In genomic region chr11:116791002-116791812, GRCh38 we compare ENCODE assay signal across 8 cellular contexts. TPM values are rescaled to one million over a fixed set of nuclear protein-coding genes. Genes with fewer than 3 reads are reported as not detected.
DNase-seq lines count a peak whose midpoint lies in the region; ATAC-seq and TF ChIP-seq lines count a peak whose summit lies in the region.

No MANE protein-coding gene starts in this region.

- no peaks in the 10 kb centered on the region for H3K36me3 ChIP-seq in kidney epithelial cell (ENCODE audit: control insufficient read depth, insufficient read depth, low read length)

- DNase-seq in GM19240 (ENCODE audit: insufficient read length, low spot score) (peak; percentile 65), NCI-H2196 treated with DMSO at 0.1 percent for 48 hours (lab: John Stamatoyannopoulos, UW; ENCODE audit: unreplicated experiment) (peak; percentile 36), caudate nucleus (lab: John Stamatoyannopoulos, UW) (peak in 59 of 61 donors; percentile 6 to 84 (median 62)), kidney epithelial cell (ENCODE audit: low read depth) (no peak)
- DNase-seq in activated CD4-positive, alpha-beta T cell treated with anti-CD3 and anti-CD28 coated beads for 24 hours (ENCODE audit: low read depth in 2 of 2) = peak; percentile 66 to 70
- peak; percentile 47 to 69 (median 66) for DNase-seq in stimulated activated CD4-positive, alpha-beta T cell treated with anti-CD3 and anti-CD28 coated beads, Interleukin-1b, Interleukin-23, amount 100 ng/mL, for 24 hours (ENCODE audit: low read depth in 4 of 4, low spot score in 1 of 4)

- ATAC-seq in GM18867 (IDR thresholded peaks at IDR 0.05; ENCODE audit: unreplicated experiment) = no peak

- no peak overlapping the region for H3K27ac ChIP-seq in 22Rv1
- H3K27ac ChIP-seq in caudate nucleus (ENCODE audit: low read depth, low read length) = no peak overlapping the region

- H3K4me3 ChIP-seq in kidney epithelial cell (ENCODE audit: low read depth, low read length) = no peak overlapping the region

- H3K27me3 ChIP-seq in kidney epithelial cell (ENCODE audit: control insufficient read depth, insufficient read depth, low read length) = peaks cover 2% of the 10 kb centered on the region

- peak; percentile 95 for TF ChIP-seq CTCF in 22Rv1 (IDR thresholded peaks at IDR 0.05)
- TF ChIP-seq CTCF in kidney epithelial cell (IDR thresholded peaks at IDR 0.05; ENCODE audit: insufficient read depth, low read length, poor library complexity, severe bottlenecking) = peak; percentile 92

RNA-seq across cellular contexts. Expression of gene APOA5, which starts 0.5 kb away (rescaled TPM):
- not detected in 2 replicates for total RNA-seq in kidney epithelial cell

RNA-seq across cellular contexts. Expression of gene ZPR1, which starts 3.4 kb away (rescaled TPM):
- 46.9 and 82.1 TPM in 2 replicates for total RNA-seq in kidney epithelial cell

RNA-seq across cellular contexts. Expression of gene BUD13, which starts 18.4 kb away (rescaled TPM):
- total RNA-seq in kidney epithelial cell = 11.4 and 12.1 TPM in 2 replicates

RNA-seq across cellular contexts. Expression of gene APOA4, which starts 31.9 kb away (rescaled TPM):
- not detected in 2 replicates for total RNA-seq in kidney epithelial cell

RNA-seq across cellular contexts. Expression of gene APOC3, which starts 38.5 kb away (rescaled TPM):
- total RNA-seq in kidney epithelial cell = not detected in 2 replicates
